In the genomic region with DNA sequence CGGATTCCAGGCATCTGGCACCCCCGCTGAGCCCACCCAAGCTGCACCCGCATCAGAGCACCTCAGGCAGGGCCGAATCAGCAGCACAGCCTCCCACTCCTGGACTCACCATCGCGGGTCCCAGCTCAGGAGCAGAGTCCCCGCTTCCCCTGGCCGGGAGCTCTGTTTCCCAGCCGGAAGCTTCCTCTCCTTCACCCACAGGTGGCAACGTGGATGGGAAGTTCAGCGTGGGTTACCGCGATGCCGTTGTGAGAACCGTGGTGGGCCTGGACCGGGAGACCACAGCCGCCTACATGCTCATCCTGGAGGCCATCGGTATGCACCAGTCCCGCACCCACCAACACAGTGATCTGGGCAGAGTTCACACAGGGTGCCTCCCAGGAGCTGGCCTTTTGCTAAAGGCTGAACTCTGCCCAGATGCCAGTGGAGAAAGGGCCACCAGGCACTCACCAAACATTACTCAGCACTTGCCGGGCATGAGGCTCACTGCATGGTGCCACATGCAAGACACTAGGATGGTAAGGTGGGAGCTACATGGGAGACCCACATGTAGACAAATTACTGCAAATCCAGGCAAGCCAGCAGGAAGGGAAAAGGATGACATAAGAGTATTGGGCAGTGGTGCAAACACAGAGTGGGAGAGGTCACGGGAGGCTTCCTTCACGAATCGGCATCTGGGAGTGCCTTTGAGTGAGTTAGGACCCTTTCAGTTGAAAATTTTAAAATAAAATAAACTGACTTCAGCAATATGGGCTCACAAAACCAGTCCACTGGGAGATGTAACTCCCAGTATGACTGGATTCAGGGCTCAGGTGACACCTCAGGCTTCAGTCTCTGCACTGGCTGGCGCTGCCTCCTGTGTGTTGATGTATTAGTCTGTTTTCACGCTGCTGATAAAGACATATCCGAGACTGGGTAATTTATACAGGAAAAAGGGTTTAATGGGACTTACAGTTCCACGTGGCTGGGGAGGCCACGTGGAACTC, we compare ENCODE assay signal across 15 cellular contexts. TPM values are rescaled to one million over a fixed set of nuclear protein-coding genes. Genes with fewer than 3 reads are reported as not detected.
DNase-seq lines count a peak whose midpoint lies in the region; ATAC-seq, FAIRE-seq and TF ChIP-seq lines count a peak whose summit lies in the region.
"Had no signal": no experiment of that assay in that cellular context is flagged by ENCODE, and none has a peak within 500 bp of the region (broad histone marks: within the 10 kb centered on the region; RNA-seq: fewer than 3 reads in every experiment).

No MANE protein-coding gene starts in this region.

- no peak overlapping the region for H2AFZ ChIP-seq in OCI-LY3 (ENCODE audit: low read depth, low read length)

- H3K27me3 Mint-ChIP-seq in CD4-positive, alpha-beta memory T cell: no peaks in the 10 kb centered on the region

- H3K4me3 Mint-ChIP-seq in CD4-positive, alpha-beta memory T cell: no peak overlapping the region
- H3K4me3 Mint-ChIP-seq: activated T-cell treated with anti-CD3 and anti-CD28 coated beads, Interleukin-2, amount 50 U/mL, for 72 hours; mesothelial cell of epicardium had no signal

- no peak for FAIRE-seq in A549 (lab: Jason Lieb, UNC)

- no peaks in the 10 kb centered on the region for H3K36me3 Mint-ChIP-seq in CD4-positive, alpha-beta memory T cell
- H3K36me3 Mint-ChIP-seq: mesothelial cell of epicardium had no signal

- TF ChIP-seq RAD21 in A549 (conservative IDR thresholded peaks at IDR 0.05 in 1 of 2, IDR thresholded peaks at IDR 0.05 in 1 of 2): no peak

- no peaks in the 10 kb centered on the region for H4K20me1 ChIP-seq in OCI-LY3 (ENCODE audit: insufficient read depth, low read length)

- no peaks in the 10 kb centered on the region for H3K36me3 ChIP-seq in CD4-positive, alpha-beta memory T cell (ENCODE audit: insufficient read depth, low read length)
- no peaks in the 10 kb centered on the region for H3K36me3 ChIP-seq in OCI-LY3 (replicated peaks; ENCODE audit: low read depth, low read length)
- H3K36me3 ChIP-seq: SJCRH30, thoracic aorta had no signal

- TF ChIP-seq CTCF in A549 (IDR thresholded peaks at IDR 0.05) (no peak), OCI-LY3 (IDR thresholded peaks at IDR 0.05; ENCODE audit: low read depth, low read length) (no peak)

- no peak for TF ChIP-seq EP300 in A549 (IDR thresholded peaks at IDR 0.05)

- intact Hi-C loops in CD4-positive, alpha-beta memory T cell (cut with micrococcal nuclease): loop anchor here (1.0 to 2.0 kb wide), 2 partner anchors 325 to 394 kb away; no protein-coding TSS in a partner anchor
- intact Hi-C loops in left colon (cut with DNase I, micrococcal nuclease): loop anchor here in 1 of 2 donors (5.0 to 10.0 kb wide), 2 partner anchors 332 to 384 kb away; no protein-coding TSS in a partner anchor

- H3K79me2 ChIP-seq in OCI-LY3 (ENCODE audit: low read length): no peaks in the 10 kb centered on the region

- H3K27ac Mint-ChIP-seq in CD4-positive, alpha-beta memory T cell: peak overlapping the region in 6 of 7 donors; percentile 10 to 84 (median 68)
- H3K27ac Mint-ChIP-seq: activated T-cell treated with anti-CD3 and anti-CD28 coated beads, Interleukin-2, amount 50 U/mL, for 72 hours; mesothelial cell of epicardium had no signal

- POLR2A ChIA-PET in A549 (lab: Yijun Ruan, JAX): interaction anchor here (0.7 kb wide), 1 partner anchor 390 kb away, joined by 3 read pairs; a partner anchor contains a TSS
- POLR2A ChIA-PET in CD4-positive, alpha-beta memory T cell (lab: Charles Lee; ENCODE audit: partially characterized antibody): interaction anchor here (0.9 to 35.3 kb wide), 10 partner anchors 11 to 390 kb away, joined by 3 to 1191 read pairs (median 6); a partner anchor contains a TSS

- CTCF ChIA-PET in A549 (lab: Yijun Ruan, JAX): interaction anchor here (0.6 to 9.3 kb wide), 47 partner anchors 7 to 407 kb away, joined by 3 to 133 read pairs (median 5); a partner anchor contains a TSS
- CTCF ChIA-PET in CD4-positive, alpha-beta memory T cell (lab: Charles Lee; ENCODE audit: partially characterized antibody): interaction anchor here (0.8 to 21.0 kb wide), 24 partner anchors 8 to 401 kb away, joined by 3 to 379 read pairs (median 8); a partner anchor contains a TSS

- peaks cover 20% of the 10 kb centered on the region for H3K4me1 ChIP-seq in A549
- H3K4me1 ChIP-seq in CD4-positive, alpha-beta memory T cell (ENCODE audit: insufficient read depth, low read length): peaks cover 36% of the 10 kb centered on the region
- H3K4me1 ChIP-seq in OCI-LY3 (ENCODE audit: low read length): peaks cover 47% of the 10 kb centered on the region

- 70% methylated on average over 28 of the region's 28 CpGs for WGBS in A549 (ENCODE audit: missing lambda C conversion rate)

- no peaks in the 10 kb centered on the region for H3K27me3 ChIP-seq in CD4-positive, alpha-beta memory T cell (ENCODE audit: insufficient read depth, low read length)
- H3K27me3 ChIP-seq in OCI-LY3 (ENCODE audit: low read depth, low read length): no peaks in the 10 kb centered on the region
- H3K27me3 ChIP-seq: SJCRH30 had no signal

- H3K4me3 ChIP-seq in A549 (no peak overlapping the region), OCI-LY3 (ENCODE audit: low read length) (peak overlapping the region; percentile 44)
- H3K4me3 ChIP-seq in CD4-positive, alpha-beta memory T cell (ENCODE audit: low read length in 2 of 2): no peak overlapping the region
- H3K4me3 ChIP-seq: SJCRH30, thoracic aorta had no signal

- H3K9ac ChIP-seq in OCI-LY3 (ENCODE audit: low read length): peak overlapping the region; percentile 22; the same call in 1 of the 2 replicates

- peak overlapping the region; percentile 20; the same call in 1 of the 3 replicates for H3K4me2 ChIP-seq in A549
- peak overlapping the region; percentile 67 for H3K4me2 ChIP-seq in OCI-LY3 (ENCODE audit: low read length)

- DNase-seq in A549 (ENCODE audit: low read depth in 1 of 2, low spot score in 1 of 2) (no peak), left colon (no peak)
- peak in 1 of 5 donors; percentile 38 for DNase-seq in CD4-positive, alpha-beta memory T cell
- no peak for DNase-seq in stimulated activated CD4-positive, alpha-beta T cell treated with anti-CD3 and anti-CD28 coated beads, Interleukin-2, amount 100 ng/mL, for 48 hours
- DNase-seq: NCI-H524 treated with DMSO at 0.1 percent for 48 hours had no signal

- H3K27ac ChIP-seq in A549 (peak overlapping the region in 1 of 2 experiments; percentile 52; a peak in 3 of 6 replicates), OCI-LY3 (ENCODE audit: low read length) (peak overlapping the region; percentile 13; the same call in 1 of the 2 replicates)
- H3K27ac ChIP-seq in CD4-positive, alpha-beta memory T cell (ENCODE audit: low read depth, low read length): no peak overlapping the region
- H3K27ac ChIP-seq: SJCRH30, thoracic aorta had no signal

- H3K4me1 Mint-ChIP-seq in CD4-positive, alpha-beta memory T cell: peaks cover 33 to 58% (median 46%) of the 10 kb centered on the region in 4 donors

- ATAC-seq in A549 (peak in 1 of 2 experiments; percentile 21; a peak in 1 of 6 replicates), left colon (peak; percentile 65), HG03378 (IDR thresholded peaks at IDR 0.05; ENCODE audit: unreplicated experiment) (no peak), GM19351 (IDR thresholded peaks at IDR 0.05; ENCODE audit: unreplicated experiment) (no peak), GM19455 (IDR thresholded peaks at IDR 0.05; ENCODE audit: unreplicated experiment) (no peak)

- no peaks in the 10 kb centered on the region for H3K9me3 ChIP-seq in A549
- H3K9me3 ChIP-seq in CD4-positive, alpha-beta memory T cell (ENCODE audit: control insufficient read depth in 1 of 2, low read length in 2 of 2): no peaks in the 10 kb centered on the region
- no peaks in the 10 kb centered on the region for H3K9me3 ChIP-seq in OCI-LY3 (ENCODE audit: insufficient read depth, low read length)
- H3K9me3 ChIP-seq: SJCRH30, thoracic aorta had no signal

- TF ChIP-seq POLR2A in A549 (IDR thresholded peaks at IDR 0.05; ENCODE audit: low read length): no peak

- H3K9me3 Mint-ChIP-seq in CD4-positive, alpha-beta memory T cell: no peaks in the 10 kb centered on the region
- H3K9me3 Mint-ChIP-seq: activated T-cell treated with anti-CD3 and anti-CD28 coated beads, Interleukin-2, amount 50 U/mL, for 72 hours; mesothelial cell of epicardium had no signal

TF ChIP-seq in A549, 52 proteins besides CTCF, POLR2A, EP300 and RAD21:
- TF ChIP-seq POLR2AphosphoS2 (conservative IDR thresholded peaks at IDR 0.05; ENCODE audit: low read length): no peak
- TF ChIP-seq SMC3 (IDR thresholded peaks at IDR 0.05): 0 out of 3 replicates have a peak, but pooled peaks have one; percentile 11
- TF ChIP-seq FOSB (CRISPR knock-in tag; IDR thresholded peaks at IDR 0.05): no peak
- TF ChIP-seq, protein P1, sequence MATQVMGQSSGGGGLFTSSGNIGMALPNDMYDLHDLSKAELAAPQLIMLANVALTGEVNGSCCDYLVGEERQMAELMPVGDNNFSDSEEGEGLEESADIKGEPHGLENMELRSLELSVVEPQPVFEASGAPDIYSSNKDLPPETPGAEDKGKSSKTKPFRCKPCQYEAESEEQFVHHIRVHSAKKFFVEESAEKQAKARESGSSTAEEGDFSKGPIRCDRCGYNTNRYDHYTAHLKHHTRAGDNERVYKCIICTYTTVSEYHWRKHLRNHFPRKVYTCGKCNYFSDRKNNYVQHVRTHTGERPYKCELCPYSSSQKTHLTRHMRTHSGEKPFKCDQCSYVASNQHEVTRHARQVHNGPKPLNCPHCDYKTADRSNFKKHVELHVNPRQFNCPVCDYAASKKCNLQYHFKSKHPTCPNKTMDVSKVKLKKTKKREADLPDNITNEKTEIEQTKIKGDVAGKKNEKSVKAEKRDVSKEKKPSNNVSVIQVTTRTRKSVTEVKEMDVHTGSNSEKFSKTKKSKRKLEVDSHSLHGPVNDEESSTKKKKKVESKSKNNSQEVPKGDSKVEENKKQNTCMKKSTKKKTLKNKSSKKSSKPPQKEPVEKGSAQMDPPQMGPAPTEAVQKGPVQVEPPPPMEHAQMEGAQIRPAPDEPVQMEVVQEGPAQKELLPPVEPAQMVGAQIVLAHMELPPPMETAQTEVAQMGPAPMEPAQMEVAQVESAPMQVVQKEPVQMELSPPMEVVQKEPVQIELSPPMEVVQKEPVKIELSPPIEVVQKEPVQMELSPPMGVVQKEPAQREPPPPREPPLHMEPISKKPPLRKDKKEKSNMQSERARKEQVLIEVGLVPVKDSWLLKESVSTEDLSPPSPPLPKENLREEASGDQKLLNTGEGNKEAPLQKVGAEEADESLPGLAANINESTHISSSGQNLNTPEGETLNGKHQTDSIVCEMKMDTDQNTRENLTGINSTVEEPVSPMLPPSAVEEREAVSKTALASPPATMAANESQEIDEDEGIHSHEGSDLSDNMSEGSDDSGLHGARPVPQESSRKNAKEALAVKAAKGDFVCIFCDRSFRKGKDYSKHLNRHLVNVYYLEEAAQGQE (IDR thresholded peaks at IDR 0.05): no peak

RNA-seq across cellular contexts. Expression of a gene that starts 10.4 kb away (rescaled TPM):
- polyA plus RNA-seq in A549 (2011; rRNA removed): not detected in 2 replicates
- polyA plus RNA-seq in A549 (2012; cell fraction: cytosol; rRNA removed): not detected in 2 replicates
- not detected in 2 replicates for polyA plus RNA-seq in A549 (2012; cell fraction: nucleus; rRNA removed)
- not detected in 3 replicates for polyA plus RNA-seq in A549 (2017; fragmentation: RNase III; extraction: RNeasy Plus Mini Kit Qiagen cat#74134 plus additional on column Dnase treatment)
- polyA minus RNA-seq in A549 (2011; rRNA and poly(A)+ RNA removed): not detected in 2 replicates
- under 1 TPM; 0.11 to 0.12 TPM for total RNA-seq in CD4-positive, alpha-beta memory T cell
- polyA plus RNA-seq in CD4-positive, alpha-beta memory T cell: under 1 TPM; 0.07 TPM
- under 1 TPM in 1 of 2 donors, not detected in 1; 0.08 TPM for total RNA-seq in left colon
- total RNA-seq: H4, kidney epithelial cell, SJCRH30 had no signal
